Comparison of ENCODE assay signal across 8 cellular contexts in the genomic region with DNA sequence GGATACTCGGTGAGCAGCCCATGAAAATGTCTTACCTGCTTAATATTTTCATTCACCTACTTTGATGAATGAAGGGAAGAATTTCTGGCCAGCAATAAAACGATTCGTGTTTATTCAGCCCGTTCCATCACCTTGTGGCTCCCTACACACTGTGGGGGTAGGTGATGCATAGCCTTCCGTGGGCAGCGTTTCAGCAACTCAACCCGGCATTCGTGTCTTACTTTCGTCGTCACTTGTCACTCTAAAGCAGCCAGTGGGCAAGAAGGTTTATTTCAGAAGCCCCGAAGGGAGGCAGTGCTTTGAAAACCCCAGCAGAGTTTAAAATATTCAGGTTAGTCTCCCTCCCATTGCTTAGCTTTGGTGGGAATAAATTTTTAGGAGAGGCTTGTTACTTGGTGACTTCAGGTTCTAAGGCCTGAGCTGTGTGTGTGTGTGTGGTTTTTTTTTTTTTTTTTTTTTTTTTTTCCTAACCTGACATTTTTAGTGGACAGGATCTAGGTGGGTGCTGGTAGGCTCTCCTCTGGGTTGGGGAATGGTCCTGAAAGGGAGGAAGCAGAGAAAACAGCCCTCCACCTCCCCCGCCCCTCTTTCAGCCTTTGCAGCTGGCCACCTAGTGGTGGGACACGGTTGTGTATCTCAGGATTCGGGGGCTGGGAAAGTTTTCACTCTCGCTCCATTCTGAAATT. TPM values are rescaled to one million over a fixed set of nuclear protein-coding genes. Genes with fewer than 3 reads are reported as not detected.
DNase-seq lines count a peak whose midpoint lies in the region; ATAC-seq, FAIRE-seq and TF ChIP-seq lines count a peak whose summit lies in the region.

No MANE protein-coding gene starts in this region.

- ATAC-seq in A549 = peak in 1 of 2 experiments; percentile 12; a peak in 1 of 6 replicates
- no peak for ATAC-seq in GM18870 (IDR thresholded peaks at IDR 0.05; ENCODE audit: unreplicated experiment)

- peak overlapping the region; percentile 91 for H3K27ac Mint-ChIP-seq in activated naive CD4-positive, alpha-beta T cell treated with anti-CD3 and anti-CD28 coated beads, Interleukin-2, amount 10 ng/mL, durations not matched to agents 7 days and 5 days

- no peaks in the 10 kb centered on the region for H3K36me3 ChIP-seq in tibial artery

- DNase-seq in A549 (ENCODE audit: low read depth in 1 of 2, low spot score in 1 of 2) (peak; percentile 41 to 67), RPMI8226 (peak; percentile 38), germinal center (ENCODE audit: low spot score) (peak; percentile 60), nucleus accumbens (lab: John Stamatoyannopoulos, UW) (peak in 47 of 56 donors; percentile 1 to 77 (median 24)), tibial artery (peak; percentile 77 to 83)
- DNase-seq in activated naive CD4-positive, alpha-beta T cell treated with anti-CD3 and anti-CD28 coated beads, Interleukin-2, amount 10 ng/mL, durations not matched to agents 7 days and 5 days = peak; percentile 72

- peak overlapping the region; percentile 82 for H3K4me2 ChIP-seq in A549

- no peaks in the 10 kb centered on the region for H3K9me3 Mint-ChIP-seq in activated naive CD4-positive, alpha-beta T cell treated with anti-CD3 and anti-CD28 coated beads, Interleukin-2, amount 10 ng/mL, durations not matched to agents 7 days and 5 days

- FAIRE-seq in A549 (lab: Jason Lieb, UNC) = no peak

- peak overlapping the region; percentile 42 to 99; a peak in 5 of 6 replicates for H3K27ac ChIP-seq in A549
- H3K27ac ChIP-seq in tibial artery = peak overlapping the region; percentile 87 to 90

- TF ChIP-seq POLR2A in A549 (IDR thresholded peaks at IDR 0.05; ENCODE audit: low read length) = no peak

- POLR2A ChIA-PET in A549 (lab: Yijun Ruan, JAX) = no interaction called here

- H3K4me3 ChIP-seq in A549 = peak overlapping the region; percentile 66; the same call in 1 of the 3 replicates
- peak overlapping the region; percentile 83 for H3K4me3 ChIP-seq in GM12875 (ENCODE audit: low read depth, low read length)
- H3K4me3 ChIP-seq in tibial artery = peak overlapping the region; percentile 87 to 97

- intact Hi-C loops in tibial artery (cut with DNase I; ENCODE audit: low total_unique reads) = loop anchor here (5.0 to 10.0 kb wide), 3 partner anchors 108 to 206 kb away; no protein-coding TSS in a partner anchor

- no peaks in the 10 kb centered on the region for H3K9me3 ChIP-seq in A549
- no peaks in the 10 kb centered on the region for H3K9me3 ChIP-seq in tibial artery

- TF ChIP-seq CTCF in A549 (IDR thresholded peaks at IDR 0.05) (peak; percentile 75), GM12875 (IDR thresholded peaks at IDR 0.05; ENCODE audit: borderline replicate concordance, insufficient read depth, low read depth, low read length) (peak; percentile 87), tibial artery (IDR thresholded peaks at IDR 0.05) (peak; percentile 83 to 90)

- H3K4me1 Mint-ChIP-seq in activated naive CD4-positive, alpha-beta T cell treated with anti-CD3 and anti-CD28 coated beads, Interleukin-2, amount 10 ng/mL, durations not matched to agents 7 days and 5 days = peaks cover 67% of the 10 kb centered on the region

- peaks cover 12% of the 10 kb centered on the region for H3K36me3 Mint-ChIP-seq in activated naive CD4-positive, alpha-beta T cell treated with anti-CD3 and anti-CD28 coated beads, Interleukin-2, amount 10 ng/mL, durations not matched to agents 7 days and 5 days

- peak overlapping the region; percentile 88 for H3K4me3 Mint-ChIP-seq in activated naive CD4-positive, alpha-beta T cell treated with anti-CD3 and anti-CD28 coated beads, Interleukin-2, amount 10 ng/mL, durations not matched to agents 7 days and 5 days

- WGBS in A549 (ENCODE audit: missing lambda C conversion rate) = 42% methylated on average over 15 of the region's 15 CpGs

- H3K27me3 Mint-ChIP-seq in activated naive CD4-positive, alpha-beta T cell treated with anti-CD3 and anti-CD28 coated beads, Interleukin-2, amount 10 ng/mL, durations not matched to agents 7 days and 5 days = no peaks in the 10 kb centered on the region

- CTCF ChIA-PET in A549 (lab: Yijun Ruan, JAX) = interaction anchor here (0.6 to 16.9 kb wide), 39 partner anchors 10 to 281 kb away, joined by 3 to 283 read pairs (median 5); no protein-coding TSS in a partner anchor
- CTCF ChIA-PET in activated naive CD4-positive, alpha-beta T cell treated with anti-CD3 and anti-CD28 coated beads, Interleukin-2, amount 10 ng/mL, durations not matched to agents 7 days and 5 days (lab: Charles Lee) = interaction anchor here (0.7 to 2.7 kb wide), 19 partner anchors 9 to 321 kb away, joined by 3 to 11 read pairs (median 4); no protein-coding TSS in a partner anchor

- H3K27me3 ChIP-seq in tibial artery = no peaks in the 10 kb centered on the region

- TF ChIP-seq RAD21 in A549 (conservative IDR thresholded peaks at IDR 0.05 in 1 of 2, IDR thresholded peaks at IDR 0.05 in 1 of 2) = peak; percentile 47 to 54; a peak in 4 of 5 replicates

- peaks cover 33% of the 10 kb centered on the region for H3K4me1 ChIP-seq in A549
- peaks cover 0 to 57% (median 39%) of the 10 kb centered on the region in 4 donors for H3K4me1 ChIP-seq in tibial artery

- no peak for TF ChIP-seq EP300 in A549 (IDR thresholded peaks at IDR 0.05)

TF ChIP-seq in A549, 52 proteins besides CTCF, POLR2A, EP300 and RAD21:
- no peak for TF ChIP-seq EHF (CRISPR knock-in tag; IDR thresholded peaks at IDR 0.05)
- TF ChIP-seq SMC3 (IDR thresholded peaks at IDR 0.05) = peak; percentile 59

RNA-seq across cellular contexts. Expression of a gene that starts 1.8 kb away (rescaled TPM):
- polyA plus RNA-seq in A549 (2011; rRNA removed) (5.0 and 5.4 TPM in 2 replicates), A549 (2017; fragmentation: RNase III; extraction: RNeasy Plus Mini Kit Qiagen cat#74134 plus additional on column Dnase treatment) (7.7 to 7.9 TPM (median 7.8 TPM) in 3 replicates)
- polyA plus RNA-seq in A549 (2012; cell fraction: cytosol; rRNA removed) = 5.7 and 6.3 TPM in 2 replicates
- 4.3 and 6.0 TPM in 2 replicates for polyA plus RNA-seq in A549 (2012; cell fraction: nucleus; rRNA removed)
- 3.8 and 5.5 TPM in 2 replicates for polyA minus RNA-seq in A549 (2011; rRNA and poly(A)+ RNA removed)

RNA-seq across cellular contexts. Expression of a gene that starts 30.6 kb away (rescaled TPM):
- polyA plus RNA-seq in A549 (2011; rRNA removed) = 673 and 678 TPM in 2 replicates
- polyA plus RNA-seq in A549 (2012; cell fraction: cytosol; rRNA removed) = 330 and 382 TPM in 2 replicates
- 111 and 130 TPM in 2 replicates for polyA plus RNA-seq in A549 (2012; cell fraction: nucleus; rRNA removed)
- polyA plus RNA-seq in A549 (2017; fragmentation: RNase III; extraction: RNeasy Plus Mini Kit Qiagen cat#74134 plus additional on column Dnase treatment) = 432 to 442 TPM (median 432 TPM) in 3 replicates
- polyA minus RNA-seq in A549 (2011; rRNA and poly(A)+ RNA removed) = 175 and 275 TPM in 2 replicates

RNA-seq across cellular contexts. Expression of a gene that starts 43.7 kb away (rescaled TPM):
- 59.4 and 66.0 TPM in 2 replicates for polyA plus RNA-seq in A549 (2011; rRNA removed)
- polyA plus RNA-seq in A549 (2012; cell fraction: cytosol; rRNA removed) = 38.8 and 43.5 TPM in 2 replicates
- 21.4 and 32.5 TPM in 2 replicates for polyA plus RNA-seq in A549 (2012; cell fraction: nucleus; rRNA removed)
- polyA plus RNA-seq in A549 (2017; fragmentation: RNase III; extraction: RNeasy Plus Mini Kit Qiagen cat#74134 plus additional on column Dnase treatment) = 39.3 to 44.2 TPM (median 42.7 TPM) in 3 replicates
- 22.5 and 30.3 TPM in 2 replicates for polyA minus RNA-seq in A549 (2011; rRNA and poly(A)+ RNA removed)

Comparison
In these comparisons a context has a peak if more than half of its experiments do, and no peak if none do; other contexts are left out.
1. DNase-seq: peak in every context shown above with its lines; median percentile 80 in tibial artery; 72 in activated naive CD4-positive, alpha-beta T cell treated with anti-CD3 and anti-CD28 coated beads, Interleukin-2, amount 10 ng/mL, durations not matched to agents 7 days and 5 days; 60 in germinal center; 54 in A549; 38 in RPMI8226; 24 in nucleus accumbens.